Comparison of ENCODE assay signal across 30 cellular contexts in the genomic region with DNA sequence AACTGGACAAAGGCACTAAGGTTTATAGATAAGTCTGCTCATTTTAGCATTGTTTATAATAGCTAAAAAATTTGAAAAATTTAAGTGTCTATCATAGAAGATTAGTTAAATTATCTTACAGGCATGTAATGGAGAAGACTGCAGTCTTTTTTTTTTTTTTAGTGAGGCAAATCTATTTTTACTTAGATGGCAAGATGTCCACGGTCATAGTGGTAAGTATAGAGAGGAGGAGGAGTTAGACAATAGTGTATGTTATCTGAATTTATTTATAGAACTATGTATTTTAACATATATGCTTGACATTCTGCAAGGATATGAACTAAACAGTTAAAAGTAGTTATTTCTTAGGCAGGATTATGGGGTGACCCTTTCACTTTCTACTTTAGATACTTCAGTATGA.
"Had no signal": no experiment of that assay in that cellular context is flagged by ENCODE, and none has a peak within 500 bp of the region (broad histone marks: within the 10 kb centered on the region; RNA-seq: fewer than 3 reads in every experiment).

No MANE protein-coding gene starts in this region.

- H3K27ac Mint-ChIP-seq: activated T-cell treated with anti-CD3 and anti-CD28 coated beads, Interleukin-2, amount 50 U/mL, for 24 hours; activated T-helper 17 cell treated with anti-CD3 and anti-CD28 coated beads, Interleukin-2, amount 50 U/mL, for 72 hours; dendritic cell treated with granulocyte-macrophage colony-stimulating factor and Interleukin-4, amounts not matched to agents 40 ng/mL and 50 ng/mL, for 4 days; T-helper 1 cell treated with Interleukin-12 subunit alpha and Interleukin-12 subunit beta and Interleukin-4 antibody, amounts not matched to agents 30 μg/mL and 1 μg/mL, for 36 hours; type B pancreatic cell had no signal

- H3K27me3 ChIP-seq: esophagus squamous epithelium, ovary, right atrium auricular region, suprapubic skin, vagina had no signal

- FAIRE-seq: keratinocyte had no signal

- H3K36me3 ChIP-seq: ovary, prostate gland had no signal

- H3K9me3 Mint-ChIP-seq: activated T-cell treated with anti-CD3 and anti-CD28 coated beads, Interleukin-2, amount 50 U/mL, for 24 hours; activated T-helper 17 cell treated with anti-CD3 and anti-CD28 coated beads, Interleukin-2, amount 50 U/mL, for 72 hours; dendritic cell treated with granulocyte-macrophage colony-stimulating factor and Interleukin-4, amounts not matched to agents 40 ng/mL and 50 ng/mL, for 4 days; T-helper 1 cell treated with Interleukin-12 subunit alpha and Interleukin-12 subunit beta and Interleukin-4 antibody, amounts not matched to agents 30 μg/mL and 1 μg/mL, for 36 hours had no signal

- DNase-seq: activated CD4-positive, alpha-beta T cell treated with anti-CD3 and anti-CD28 coated beads for 4 hours; activated CD4-positive, alpha-beta T cell treated with anti-CD3 and anti-CD28 coated beads, Interleukin-2, amount 50 U/mL, for 48 hours; activated CD8-positive, alpha-beta memory T cell treated with anti-CD3 and anti-CD28 coated beads for 24 hours; activated gamma-delta T cell treated with Interleukin-2 at 50 U/mL for 16 hours; activated naive CD4-positive, alpha-beta T cell treated with anti-CD3 and anti-CD28 coated beads, Interleukin-2, amount 50 U/mL, for 16 hours; activated T-cell treated with anti-CD3 and anti-CD28 coated beads, Interleukin-2, amount 50 U/mL, for 24 hours; amniotic stem cell; caudate nucleus; esophagus squamous epithelium; foreskin melanocyte; glutamatergic neuron; hippocampal formation; left cardiac atrium; mammary epithelial cell; ovary; stimulated activated CD4-positive, alpha-beta T cell treated with anti-CD3 and anti-CD28 coated beads, Interleukin-15, amount 100 ng/mL, for 24 hours; stimulated activated CD4-positive, alpha-beta T cell treated with anti-CD3 and anti-CD28 coated beads, Interleukin-2, amount 100 ng/mL, for 24 hours; stimulated activated naive CD4-positive, alpha-beta T cell; SW 1271; T-helper 9 cell had no signal

- H3K4me3 ChIP-seq: esophagus squamous epithelium, ovary, prostate gland, right atrium auricular region, suprapubic skin, vagina had no signal

- H3K27ac ChIP-seq: prostate gland, suprapubic skin, VCaP had no signal

- H3K27me3 Mint-ChIP-seq: activated T-cell treated with anti-CD3 and anti-CD28 coated beads, Interleukin-2, amount 50 U/mL, for 24 hours; activated T-helper 17 cell treated with anti-CD3 and anti-CD28 coated beads, Interleukin-2, amount 50 U/mL, for 72 hours; type B pancreatic cell had no signal

- ATAC-seq: activated T-helper 17 cell treated with anti-CD3 and anti-CD28 coated beads, Interleukin-2, amount 50 U/mL, for 72 hours; left cardiac atrium had no signal

- H3K4me3 Mint-ChIP-seq: activated T-cell treated with anti-CD3 and anti-CD28 coated beads, Interleukin-2, amount 50 U/mL, for 24 hours; activated T-helper 17 cell treated with anti-CD3 and anti-CD28 coated beads, Interleukin-2, amount 50 U/mL, for 72 hours; dendritic cell treated with granulocyte-macrophage colony-stimulating factor and Interleukin-4, amounts not matched to agents 40 ng/mL and 50 ng/mL, for 4 days; T-helper 1 cell treated with Interleukin-12 subunit alpha and Interleukin-12 subunit beta and Interleukin-4 antibody, amounts not matched to agents 30 μg/mL and 1 μg/mL, for 36 hours; type B pancreatic cell had no signal

- H3K9me3 ChIP-seq: esophagus squamous epithelium, ovary, prostate gland, right atrium auricular region, suprapubic skin, vagina had no signal

- H3K4me1 Mint-ChIP-seq: activated T-helper 17 cell treated with anti-CD3 and anti-CD28 coated beads, Interleukin-2, amount 50 U/mL, for 72 hours had no signal
